11 cellular contexts compared by ENCODE assay signal in genomic region chr19:17329061-17329767, GRCh38. TPM values are rescaled to one million over a fixed set of nuclear protein-coding genes. Genes with fewer than 3 reads are reported as not detected.
DNase-seq lines count a peak whose midpoint lies in the region; ATAC-seq, FAIRE-seq and TF ChIP-seq lines count a peak whose summit lies in the region.
"Had no signal": no experiment of that assay in that cellular context is flagged by ENCODE, and none has a peak within 500 bp of the region (broad histone marks: within the 10 kb centered on the region; RNA-seq: fewer than 3 reads in every experiment).

No MANE protein-coding gene starts in this region.

- intact Hi-C loops in Caco-2 (cut with micrococcal nuclease; ENCODE audit: unreplicated experiment) = loop anchor here (5.0 kb wide), 1 partner anchor 37 kb away; no protein-coding TSS in a partner anchor

- H3K4me3 ChIP-seq in Caco-2 (ENCODE audit: low read depth, low read length) (peak overlapping the region; percentile 57), H1 (ENCODE audit: extremely low read depth in 1 of 4, insufficient read depth in 2 of 4, low read depth in 3 of 4, low read length in 4 of 4) (peak overlapping the region; percentile 18 to 95 (median 42); a peak in 7 of 8 replicates), neural progenitor cell (peak overlapping the region; percentile 51)

- peak overlapping the region; percentile 75 for H3K4me3 Mint-ChIP-seq in Caco-2 (ENCODE audit: unreplicated experiment)
- peak overlapping the region; percentile 38 for H3K4me3 Mint-ChIP-seq in neural progenitor cell

- H3K18ac ChIP-seq in H1 (ENCODE audit: extremely low read depth, low read length) = peak overlapping the region; percentile 87; the same call in 1 of the 2 replicates

- no peak for TF ChIP-seq EP300 in H1 (IDR thresholded peaks at IDR 0.05; ENCODE audit: borderline replicate concordance in 1 of 2, low read depth in 2 of 2, low read length in 2 of 2)

- H3K4me2 ChIP-seq in H1 (ENCODE audit: insufficient read depth in 1 of 2, low read depth in 2 of 2, low read length in 2 of 2) (peak overlapping the region; percentile 72 to 81), neural progenitor cell (peak overlapping the region; percentile 78)

- H3K14ac ChIP-seq in H1 (ENCODE audit: insufficient read length) = no peak overlapping the region

- H2BK20ac ChIP-seq in H1 (ENCODE audit: low read length) = no peak overlapping the region

- 0 out of 2 replicates have a peak overlapping the region, but pooled peaks have one; percentile 65 for H2AK5ac ChIP-seq in H1 (ENCODE audit: low read depth, low read length)

- TF ChIP-seq CTCF in Caco-2 (IDR thresholded peaks at IDR 0.05; ENCODE audit: insufficient read depth in 1 of 2, low read depth in 1 of 2, low read length in 1 of 2, severe bottlenecking in 1 of 2, unreplicated experiment in 1 of 2) (no peak), H1 (IDR thresholded peaks at IDR 0.05; ENCODE audit: control extremely low read depth in 1 of 3, insufficient read depth in 1 of 3, low read depth in 1 of 3, low read length in 3 of 3) (no peak), neural progenitor cell (IDR thresholded peaks at IDR 0.05) (no peak), GM20000 (IDR thresholded peaks at IDR 0.05; ENCODE audit: extremely low read depth, missing control alignments) (no peak)

- WGBS in H1 (ENCODE audit: extremely low coverage in 1 of 2, insufficient coverage in 1 of 2, insufficient read length in 1 of 2, insufficient replicate concordance in 2 of 2, low coverage in 1 of 2, low lambda C conversion rate in 2 of 2, missing lambda C conversion rate in 1 of 2), 2 experiments = 50% methylated on average over 65 of the region's 69 CpGs; no CpG with 5 or more reads in 1 of the 2 experiments

- no TSS peak for BruUV-seq in Caco-2 (replicated peaks; lab: Mats Ljungman, UMichigan)

- TF ChIP-seq POLR2A in H1 (IDR thresholded peaks at IDR 0.05; ENCODE audit: control extremely low read depth in 1 of 2, low read depth in 2 of 2, low read length in 2 of 2) = no peak

- H3K27me3 ChIP-seq in Caco-2 (replicated peaks; ENCODE audit: control insufficient read depth, insufficient read depth, low read length) (no peaks in the 10 kb centered on the region), H1 (replicated peaks in 1 of 4; ENCODE audit: control insufficient read depth in 3 of 4, extremely low read depth in 1 of 4, insufficient read depth in 3 of 4, low read length in 3 of 4) (no peaks in the 10 kb centered on the region; a peak in 1 of 7 replicates), neural progenitor cell (peaks cover 17% of the 10 kb centered on the region)

- DNase-seq in Caco-2 (peak in 1 of 2 experiments; percentile 56), NCI-H69 (lab: John Stamatoyannopoulos, UW) (peak; percentile 55), H1 (ENCODE audit: low read depth in 1 of 2, low spot score in 2 of 2) (peak in 1 of 2 experiments; percentile 77), neural progenitor cell (ENCODE audit: low spot score) (peak; percentile 46), GM20000 (ENCODE audit: low spot score) (no peak)
- DNase-seq: occipital lobe had no signal

- H3K23me2 ChIP-seq in H1 (ENCODE audit: low read depth, low read length) = peaks cover 12% of the 10 kb centered on the region

- H3K9me3 Mint-ChIP-seq in Caco-2 (ENCODE audit: unreplicated experiment) = no peaks in the 10 kb centered on the region
- no peaks in the 10 kb centered on the region for H3K9me3 Mint-ChIP-seq in neural progenitor cell

- H3K27me3 Mint-ChIP-seq in Caco-2 (ENCODE audit: insufficient read depth, unreplicated experiment) (no peaks in the 10 kb centered on the region), neural progenitor cell (ENCODE audit: insufficient read depth, low read depth) (peaks cover 9% of the 10 kb centered on the region)

- H3K79me2 ChIP-seq in H1 (ENCODE audit: control insufficient read depth in 1 of 2, insufficient read depth in 2 of 2, low read length in 2 of 2) = no peaks in the 10 kb centered on the region
- H3K79me2 ChIP-seq in neural progenitor cell (ENCODE audit: low read depth) = peaks cover 5% of the 10 kb centered on the region

- no peak for ATAC-seq in GM21447 (IDR thresholded peaks at IDR 0.05; ENCODE audit: unreplicated experiment)
- ATAC-seq in GM21737 (IDR thresholded peaks at IDR 0.05; ENCODE audit: unreplicated experiment) = no peak
- ATAC-seq in HG03521 (IDR thresholded peaks at IDR 0.05; ENCODE audit: unreplicated experiment) = no peak
- ATAC-seq: gastroesophageal sphincter had no signal

- H4K20me1 ChIP-seq in H1 (replicated peaks in 1 of 2; ENCODE audit: control insufficient read depth in 1 of 2, insufficient read depth in 2 of 2, low read length in 2 of 2) (peaks cover 0 to 14% of the 10 kb centered on the region in 2 experiments), neural progenitor cell (ENCODE audit: low read depth) (peaks cover 8% of the 10 kb centered on the region)

- H3K56ac ChIP-seq in H1 (replicated peaks; ENCODE audit: insufficient read length, low read depth, low read length) = peak overlapping the region; percentile 77

- H3K36me3 ChIP-seq in Caco-2 (ENCODE audit: control insufficient read depth, insufficient read depth, low read length) (peaks cover 1% of the 10 kb centered on the region), H1 (ENCODE audit: control insufficient read depth in 2 of 4, insufficient read depth in 4 of 4, low read length in 3 of 4) (peaks cover 0 to 9% (median 4%) of the 10 kb centered on the region in 4 experiments; a peak in 4 of 8 replicates), neural progenitor cell (no peaks in the 10 kb centered on the region)
- H3K36me3 ChIP-seq: cardiac muscle cell had no signal

- H3K9me3 ChIP-seq in Caco-2 (no peaks in the 10 kb centered on the region), H1 (ENCODE audit: insufficient read depth in 2 of 2, low read depth in 1 of 2, low read length in 1 of 2) (no peaks in the 10 kb centered on the region), neural progenitor cell (ENCODE audit: low read depth) (no peaks in the 10 kb centered on the region)
- H3K9me3 ChIP-seq: gastroesophageal sphincter had no signal

- no peak overlapping the region for H2BK120ac ChIP-seq in H1 (replicated peaks; ENCODE audit: low read depth, low read length)

- H3K4me1 Mint-ChIP-seq in Caco-2 (ENCODE audit: low read depth, unreplicated experiment) (no peaks in the 10 kb centered on the region), neural progenitor cell (peaks cover 15% of the 10 kb centered on the region)

- H2BK5ac ChIP-seq in H1 (ENCODE audit: low read depth, low read length) = 0 out of 2 replicates have a peak overlapping the region, but pooled peaks have one; percentile 16

- H4K8ac ChIP-seq in H1 (ENCODE audit: extremely low read depth, insufficient read depth, low read length) = peak overlapping the region; percentile 80

- no peak overlapping the region for H2AFZ ChIP-seq in H1 (ENCODE audit: low read length)
- no peak overlapping the region for H2AFZ ChIP-seq in neural progenitor cell (replicated peaks)

- H3K4me1 ChIP-seq in Caco-2 (peaks cover 24% of the 10 kb centered on the region), H1 (replicated peaks in 1 of 4; ENCODE audit: control insufficient read depth in 3 of 4, insufficient read depth in 4 of 4, low read length in 3 of 4) (peaks cover 0 to 30% (median 22%) of the 10 kb centered on the region in 4 experiments; a peak in 6 of 7 replicates), neural progenitor cell (peaks cover 18% of the 10 kb centered on the region)

- H3K4ac ChIP-seq in H1 (replicated peaks; ENCODE audit: insufficient read length, low read depth, low read length) = peak overlapping the region; percentile 53

- peaks cover 21% of the 10 kb centered on the region for H3K36me3 Mint-ChIP-seq in Caco-2 (ENCODE audit: insufficient read depth, unreplicated experiment)
- peaks cover 16% of the 10 kb centered on the region for H3K36me3 Mint-ChIP-seq in neural progenitor cell

- peak overlapping the region; percentile 85 for H4K91ac ChIP-seq in H1 (replicated peaks; ENCODE audit: insufficient read length, low read length)

- H3K27ac ChIP-seq in H1 (ENCODE audit: low read depth, low read length) (peak overlapping the region; percentile 15; the same call in 1 of the 2 replicates), neural progenitor cell (no peak overlapping the region)
- H3K27ac ChIP-seq: cardiac muscle cell had no signal

- no peak overlapping the region for H3K23ac ChIP-seq in H1 (ENCODE audit: insufficient read length)

- H2BK15ac ChIP-seq in H1 (ENCODE audit: low read length) = peak overlapping the region; percentile 100

- H4K5ac ChIP-seq in H1 (ENCODE audit: insufficient read length, low read depth, low read length) = no peak overlapping the region

- 0 out of 2 replicates have a peak, but pooled peaks cover 2% of the 10 kb centered on the region for H3K79me1 ChIP-seq in H1 (ENCODE audit: low read depth, low read length)

- no peak overlapping the region for H3K9ac ChIP-seq in H1 (replicated peaks in 1 of 4; ENCODE audit: extremely low read depth in 1 of 4, low read depth in 3 of 4, low read length in 3 of 4)
- no peak overlapping the region for H3K9ac ChIP-seq in neural progenitor cell

- no peak overlapping the region; the same call in 1 of the 2 replicates for H2BK12ac ChIP-seq in H1 (ENCODE audit: low read depth, low read length)

- CTCF ChIA-PET in Caco-2 (lab: Charles Lee) = interaction anchor here (0.6 to 1.6 kb wide), 3 partner anchors 17 to 24 kb away, joined by 3 read pairs; partner anchors contain the start of gene MRPL34
- CTCF ChIA-PET in H1 (lab: Charles Lee; ENCODE audit: partially characterized antibody) = interaction anchor here (1.2 to 3.2 kb wide), 4 partner anchors 20 to 277 kb away, joined by 3 to 13 read pairs (median 5); partner anchors contain the start of genes DDA1 and MRPL34

- FAIRE-seq in H1 (lab: Jason Lieb, UNC) = no peak

- peak in 1 of 2 experiments; percentile 12; a peak in 1 of 4 replicates for TF ChIP-seq RAD21 in H1 (IDR thresholded peaks at IDR 0.05 in 1 of 2, conservative IDR thresholded peaks at IDR 0.05 in 1 of 2; ENCODE audit: low read depth in 2 of 2, low read length in 2 of 2)

- H3F3A ChIP-seq in neural progenitor cell (ENCODE audit: low read depth) = peaks cover 63% of the 10 kb centered on the region

- POLR2A ChIA-PET in Caco-2 (lab: Charles Lee) = interaction anchor here (1.1 to 2.9 kb wide), 2 partner anchors 20 to 76 kb away, joined by 3 to 17 read pairs; partner anchors contain the start of genes BST2 and DDA1
- POLR2A ChIA-PET in H1 (lab: Charles Lee; ENCODE audit: partially characterized antibody) = interaction anchor here (1.0 to 17.1 kb wide), 4 partner anchors 8 to 115 kb away, joined by 3 to 329 read pairs (median 52); partner anchors contain the start of genes ABHD8, ANO8, DDA1 and GTPBP3

- peak overlapping the region; percentile 21 for H3K27ac Mint-ChIP-seq in Caco-2 (ENCODE audit: unreplicated experiment)
- no peak overlapping the region for H3K27ac Mint-ChIP-seq in neural progenitor cell

RNA-seq across cellular contexts. Expression of gene ANO8, which starts 5.4 kb away (rescaled TPM):
- total RNA-seq in Caco-2 (2022) = 11.5 TPM in 2 replicates
- total RNA-seq in H1 (2021; fragmentation: NEBNext Ultra II Directional; extraction: Animal tissue kit (Norgen Biotek cat#: 25700)) = 20.7 and 21.4 TPM in 2 replicates
- 9.5 and 17.3 TPM in 2 replicates for polyA plus RNA-seq in H1 (2011; rRNA removed)
- 12.3 TPM for polyA plus RNA-seq in H1 (2011; cell fraction: cytosol; rRNA removed)
- 132 TPM for polyA plus RNA-seq in H1 (2011; cell fraction: nucleus; rRNA removed)
- 12.0 to 21.7 TPM (median 19.9 TPM) in 4 replicates for polyA plus RNA-seq in H1 (2012, experiment 1 of 2)
- 6.5 TPM for polyA plus RNA-seq in H1 (2012, experiment 2 of 2)
- 10.9 TPM for polyA plus RNA-seq in H1 (2013, experiment 1 of 2)
- 9.5 TPM for polyA plus RNA-seq in H1 (2013, experiment 2 of 2)
- polyA minus RNA-seq in H1 (2011; rRNA and poly(A)+ RNA removed) = 5.0 and 5.9 TPM in 2 replicates
- 7.3 TPM for polyA minus RNA-seq in H1 (2011; cell fraction: cytosol; rRNA and poly(A)+ RNA removed)
- 23.4 TPM for polyA minus RNA-seq in H1 (2011; cell fraction: nucleus; rRNA and poly(A)+ RNA removed)
- 11.4 and 25.0 TPM in 2 replicates for total RNA-seq in neural progenitor cell (ENCODE audit: low replicate concordance)

RNA-seq across cellular contexts. Expression of gene GTPBP3, which starts 8.1 kb away (rescaled TPM):
- 50.1 and 50.7 TPM in 2 replicates for total RNA-seq in Caco-2 (2022)
- 52.7 and 56.0 TPM in 2 replicates for total RNA-seq in H1 (2021; fragmentation: NEBNext Ultra II Directional; extraction: Animal tissue kit (Norgen Biotek cat#: 25700))
- 30.4 and 50.7 TPM in 2 replicates for polyA plus RNA-seq in H1 (2011; rRNA removed)
- 37.3 TPM for polyA plus RNA-seq in H1 (2011; cell fraction: cytosol; rRNA removed)
- 94.2 TPM for polyA plus RNA-seq in H1 (2011; cell fraction: nucleus; rRNA removed)
- 41.3 to 58.3 TPM (median 52.0 TPM) in 4 replicates for polyA plus RNA-seq in H1 (2012, experiment 1 of 2)
- 35.5 TPM for polyA plus RNA-seq in H1 (2012, experiment 2 of 2)
- 25.7 TPM for polyA plus RNA-seq in H1 (2013, experiment 1 of 2)
- 24.6 TPM for polyA plus RNA-seq in H1 (2013, experiment 2 of 2)
- polyA minus RNA-seq in H1 (2011; rRNA and poly(A)+ RNA removed) = 11.5 and 15.3 TPM in 2 replicates
- polyA minus RNA-seq in H1 (2011; cell fraction: cytosol; rRNA and poly(A)+ RNA removed) = 29.7 TPM
- 59.7 TPM for polyA minus RNA-seq in H1 (2011; cell fraction: nucleus; rRNA and poly(A)+ RNA removed)
- total RNA-seq in neural progenitor cell (ENCODE audit: low replicate concordance) = 13.2 and 47.6 TPM in 2 replicates

RNA-seq across cellular contexts. Expression of gene DDA1, which starts 19.9 kb away (rescaled TPM):
- 43.8 and 55.6 TPM in 2 replicates for total RNA-seq in Caco-2 (2022)
- 34.5 and 35.9 TPM in 2 replicates for total RNA-seq in H1 (2021; fragmentation: NEBNext Ultra II Directional; extraction: Animal tissue kit (Norgen Biotek cat#: 25700))
- polyA plus RNA-seq in H1 (2011; rRNA removed) = 29.2 and 30.0 TPM in 2 replicates
- polyA plus RNA-seq in H1 (2011; cell fraction: cytosol; rRNA removed) = 41.8 TPM
- 55.3 TPM for polyA plus RNA-seq in H1 (2011; cell fraction: nucleus; rRNA removed)
- polyA plus RNA-seq in H1 (2012, experiment 1 of 2) = 32.6 to 63.7 TPM (median 58.6 TPM) in 4 replicates
- polyA plus RNA-seq in H1 (2012, experiment 2 of 2) = 30.1 TPM
- 73.8 TPM for polyA plus RNA-seq in H1 (2013, experiment 1 of 2)
- polyA plus RNA-seq in H1 (2013, experiment 2 of 2) = 66.6 TPM
- polyA minus RNA-seq in H1 (2011; rRNA and poly(A)+ RNA removed) = 12.9 and 19.5 TPM in 2 replicates
- 7.7 TPM for polyA minus RNA-seq in H1 (2011; cell fraction: cytosol; rRNA and poly(A)+ RNA removed)
- polyA minus RNA-seq in H1 (2011; cell fraction: nucleus; rRNA and poly(A)+ RNA removed) = 9.4 TPM
- 21.9 and 27.7 TPM in 2 replicates for total RNA-seq in neural progenitor cell (ENCODE audit: low replicate concordance)

RNA-seq across cellular contexts. Expression of gene MRPL34, which starts 23.5 kb away (rescaled TPM):
- total RNA-seq in Caco-2 (2022) (78.9 and 88.5 TPM in 2 replicates), neural progenitor cell (ENCODE audit: low replicate concordance) (25.9 and 38.8 TPM in 2 replicates)
- total RNA-seq in H1 (2021; fragmentation: NEBNext Ultra II Directional; extraction: Animal tissue kit (Norgen Biotek cat#: 25700)) = 99.6 and 100 TPM in 2 replicates
- 91.9 and 123 TPM in 2 replicates for polyA plus RNA-seq in H1 (2011; rRNA removed)
- 89.6 TPM for polyA plus RNA-seq in H1 (2011; cell fraction: cytosol; rRNA removed)
- polyA plus RNA-seq in H1 (2011; cell fraction: nucleus; rRNA removed) = 60.8 TPM
- polyA plus RNA-seq in H1 (2012, experiment 1 of 2) = 80.1 to 84.2 TPM (median 82.1 TPM) in 4 replicates
- 85.1 TPM for polyA plus RNA-seq in H1 (2012, experiment 2 of 2)
- polyA plus RNA-seq in H1 (2013, experiment 1 of 2) = 103 TPM
- 94.8 TPM for polyA plus RNA-seq in H1 (2013, experiment 2 of 2)
- 11.8 and 11.9 TPM in 2 replicates for polyA minus RNA-seq in H1 (2011; rRNA and poly(A)+ RNA removed)
- polyA minus RNA-seq in H1 (2011; cell fraction: cytosol; rRNA and poly(A)+ RNA removed) = 26.2 TPM
- polyA minus RNA-seq in H1 (2011; cell fraction: nucleus; rRNA and poly(A)+ RNA removed) = 12.8 TPM

RNA-seq across cellular contexts. Expression of gene ABHD8, which starts 26.0 kb away (rescaled TPM):
- total RNA-seq in Caco-2 (2022) (9.4 and 11.3 TPM in 2 replicates), neural progenitor cell (ENCODE audit: low replicate concordance) (4.6 and 13.3 TPM in 2 replicates)
- total RNA-seq in H1 (2021; fragmentation: NEBNext Ultra II Directional; extraction: Animal tissue kit (Norgen Biotek cat#: 25700)) = 11.3 and 14.5 TPM in 2 replicates
- 18.7 and 28.5 TPM in 2 replicates for polyA plus RNA-seq in H1 (2011; rRNA removed)
- polyA plus RNA-seq in H1 (2011; cell fraction: cytosol; rRNA removed) = 17.5 TPM
- 15.7 TPM for polyA plus RNA-seq in H1 (2011; cell fraction: nucleus; rRNA removed)
- polyA plus RNA-seq in H1 (2012, experiment 1 of 2) = 8.6 to 15.1 TPM (median 14.3 TPM) in 4 replicates
- 12.6 TPM for polyA plus RNA-seq in H1 (2012, experiment 2 of 2)
- polyA plus RNA-seq in H1 (2013, experiment 1 of 2) = 5.9 TPM
- 5.6 TPM for polyA plus RNA-seq in H1 (2013, experiment 2 of 2)
- 6.0 and 8.9 TPM in 2 replicates for polyA minus RNA-seq in H1 (2011; rRNA and poly(A)+ RNA removed)
- 11.1 TPM for polyA minus RNA-seq in H1 (2011; cell fraction: cytosol; rRNA and poly(A)+ RNA removed)
- 9.8 TPM for polyA minus RNA-seq in H1 (2011; cell fraction: nucleus; rRNA and poly(A)+ RNA removed)
